Comparison of ENCODE assay signal across 15 cellular contexts in the genomic region with DNA sequence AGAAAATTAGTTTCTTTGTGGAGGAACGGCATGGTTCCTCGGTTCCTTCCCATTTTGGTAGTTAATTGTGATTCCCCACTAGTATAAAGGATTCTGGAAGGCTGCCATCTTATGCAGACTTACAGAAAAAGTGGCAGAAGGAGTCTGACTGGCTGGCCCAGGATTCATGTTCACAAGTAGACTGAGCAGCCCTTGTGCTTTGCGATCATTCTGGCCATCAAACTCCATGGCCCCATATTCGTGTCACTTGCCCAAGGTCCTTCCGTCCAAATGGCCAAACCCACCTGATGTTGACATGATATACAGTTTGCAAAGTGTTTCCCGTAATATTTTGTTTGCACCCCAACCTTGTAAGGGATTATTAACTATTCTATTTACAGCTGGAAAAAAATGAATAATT.
DNase-seq lines count a peak whose midpoint lies in the region; ATAC-seq and TF ChIP-seq lines count a peak whose summit lies in the region.
"Had no signal": no experiment of that assay in that cellular context is flagged by ENCODE, and none has a peak within 500 bp of the region (broad histone marks: within the 10 kb centered on the region; RNA-seq: fewer than 3 reads in every experiment).

No MANE protein-coding gene starts in this region.

- 81 to 85% methylated on average over 6 of the region's 6 CpGs for WGBS in heart right ventricle, 2 donors
- 80 to 96% methylated on average over 6 of the region's 6 CpGs for WGBS in upper lobe of left lung, 2 donors

- H3K9me3 ChIP-seq in heart right ventricle = peaks cover 0 to 24% (median 0%) of the 10 kb centered on the region in 11 donors
- no peaks in the 10 kb centered on the region for H3K9me3 ChIP-seq in colonic mucosa
- no peaks in the 10 kb centered on the region for H3K9me3 ChIP-seq in muscle layer of duodenum (ENCODE audit: control insufficient read depth in 1 of 2, low read length in 2 of 2)
- no peaks in the 10 kb centered on the region for H3K9me3 ChIP-seq in uterus
- H3K9me3 ChIP-seq in upper lobe of left lung = no peaks in the 10 kb centered on the region

- TF ChIP-seq POLR2A in uterus (IDR thresholded peaks at IDR 0.05) (no peak), upper lobe of left lung (IDR thresholded peaks at IDR 0.05) (no peak)

- intact Hi-C loops in heart right ventricle (cut with DNase I) (loop anchor here in 1 of 10 donors (10.0 kb wide), 1 partner anchor 292 kb away; no protein-coding TSS in a partner anchor), Right ventricle myocardium superior (cut with DNase I) (no loop called here), colonic mucosa (cut with DNase I) (no loop called here), uterus (cut with DNase I; ENCODE audit: low total_unique reads) (no loop called here)

- no peaks in the 10 kb centered on the region for H3K27me3 ChIP-seq in heart right ventricle
- no peaks in the 10 kb centered on the region for H3K27me3 ChIP-seq in colonic mucosa
- no peaks in the 10 kb centered on the region for H3K27me3 ChIP-seq in muscle layer of duodenum (ENCODE audit: low read depth, low read length)
- H3K27me3 ChIP-seq in uterus = no peaks in the 10 kb centered on the region
- no peaks in the 10 kb centered on the region for H3K27me3 ChIP-seq in upper lobe of left lung

- H3K9ac ChIP-seq in colonic mucosa (ENCODE audit: low read depth in 2 of 2, low read length in 2 of 2) = no peak overlapping the region

- no peak for TF ChIP-seq EP300 in upper lobe of left lung (IDR thresholded peaks at IDR 0.05)

- peaks cover 0 to 25% (median 18%) of the 10 kb centered on the region in 9 donors for H3K4me1 ChIP-seq in heart right ventricle
- no peaks in the 10 kb centered on the region for H3K4me1 ChIP-seq in colonic mucosa
- peaks cover 6 to 7% of the 10 kb centered on the region in 2 donors for H3K4me1 ChIP-seq in muscle layer of duodenum (ENCODE audit: control insufficient read depth in 1 of 2, insufficient read depth in 2 of 2, low read length in 2 of 2)
- H3K4me1 ChIP-seq in uterus = peaks cover 0 to 9% of the 10 kb centered on the region in 2 donors
- H3K4me1 ChIP-seq in upper lobe of left lung = peaks cover 5 to 10% (median 7%) of the 10 kb centered on the region in 4 donors

- TF ChIP-seq CTCF in heart right ventricle (IDR thresholded peaks at IDR 0.05) (no peak), colonic mucosa (IDR thresholded peaks at IDR 0.05) (no peak), uterus (IDR thresholded peaks at IDR 0.05) (no peak), upper lobe of left lung (IDR thresholded peaks at IDR 0.05) (no peak)

- peaks cover 33 to 39% of the 10 kb centered on the region in 2 donors for H3K9me3 Mint-ChIP-seq in activated naive CD4-positive, alpha-beta T cell treated with anti-CD3 and anti-CD28 coated beads, Interleukin-2, amount 50 U/mL, for 72 hours

- H3K27ac ChIP-seq in heart right ventricle (peak overlapping the region in 8 of 10 donors; percentile 6 to 74 (median 57)), colonic mucosa (peak overlapping the region; percentile 6), muscle layer of duodenum (ENCODE audit: low read length) (peak overlapping the region; percentile 50), uterus (peak overlapping the region; percentile 83 to 86), upper lobe of left lung (peak overlapping the region in 1 of 4 donors; percentile 53)

- ATAC-seq in heart right ventricle (no peak), Right ventricle myocardium superior (ENCODE audit: poor library complexity) (no peak), upper lobe of left lung (ENCODE audit: low FRiP score in 2 of 2) (no peak)
- no peak for ATAC-seq in activated naive CD4-positive, alpha-beta T cell treated with anti-CD3 and anti-CD28 coated beads, Interleukin-2, amount 50 U/mL, for 72 hours
- ATAC-seq: GM12878 had no signal

- DNase-seq in heart right ventricle = no peak
- DNase-seq in Right ventricle myocardium superior = no peak
- no peak for DNase-seq in colonic mucosa
- no peak for DNase-seq in uterus
- no peak for DNase-seq in kidney glomerular epithelial cell (lab: John Stamatoyannopoulos, UW)
- no peak for DNase-seq in upper lobe of left lung
- no peak for DNase-seq in activated naive CD4-positive, alpha-beta T cell treated with anti-CD3 and anti-CD28 coated beads, Interleukin-2, amount 50 U/mL, for 72 hours (ENCODE audit: low spot score in 2 of 2)
- DNase-seq: Karpas-422, NCI-H146, NCI-H526, nephron progenitor cell, small intestine had no signal

- no peak overlapping the region for H3K27ac Mint-ChIP-seq in activated naive CD4-positive, alpha-beta T cell treated with anti-CD3 and anti-CD28 coated beads, Interleukin-2, amount 50 U/mL, for 72 hours

- peaks cover 43 to 47% of the 10 kb centered on the region in 2 donors for H3K36me3 Mint-ChIP-seq in activated naive CD4-positive, alpha-beta T cell treated with anti-CD3 and anti-CD28 coated beads, Interleukin-2, amount 50 U/mL, for 72 hours
- H3K36me3 Mint-ChIP-seq: type B pancreatic cell had no signal

- H3K36me3 ChIP-seq in heart right ventricle = no peaks in the 10 kb centered on the region
- H3K36me3 ChIP-seq in colonic mucosa = no peaks in the 10 kb centered on the region
- no peaks in the 10 kb centered on the region for H3K36me3 ChIP-seq in muscle layer of duodenum (ENCODE audit: control insufficient read depth in 1 of 2, insufficient read depth in 2 of 2, low read length in 2 of 2)
- no peaks in the 10 kb centered on the region for H3K36me3 ChIP-seq in uterus
- H3K36me3 ChIP-seq in upper lobe of left lung = no peaks in the 10 kb centered on the region

- H3K4me3 ChIP-seq in heart right ventricle (no peak overlapping the region), colonic mucosa (no peak overlapping the region), muscle layer of duodenum (ENCODE audit: low read depth in 1 of 2, low read length in 2 of 2) (no peak overlapping the region), uterus (no peak overlapping the region), upper lobe of left lung (no peak overlapping the region)
- H3K4me3 ChIP-seq: GM12878 had no signal
